10 cellular contexts compared by ENCODE assay signal in the genomic region with DNA sequence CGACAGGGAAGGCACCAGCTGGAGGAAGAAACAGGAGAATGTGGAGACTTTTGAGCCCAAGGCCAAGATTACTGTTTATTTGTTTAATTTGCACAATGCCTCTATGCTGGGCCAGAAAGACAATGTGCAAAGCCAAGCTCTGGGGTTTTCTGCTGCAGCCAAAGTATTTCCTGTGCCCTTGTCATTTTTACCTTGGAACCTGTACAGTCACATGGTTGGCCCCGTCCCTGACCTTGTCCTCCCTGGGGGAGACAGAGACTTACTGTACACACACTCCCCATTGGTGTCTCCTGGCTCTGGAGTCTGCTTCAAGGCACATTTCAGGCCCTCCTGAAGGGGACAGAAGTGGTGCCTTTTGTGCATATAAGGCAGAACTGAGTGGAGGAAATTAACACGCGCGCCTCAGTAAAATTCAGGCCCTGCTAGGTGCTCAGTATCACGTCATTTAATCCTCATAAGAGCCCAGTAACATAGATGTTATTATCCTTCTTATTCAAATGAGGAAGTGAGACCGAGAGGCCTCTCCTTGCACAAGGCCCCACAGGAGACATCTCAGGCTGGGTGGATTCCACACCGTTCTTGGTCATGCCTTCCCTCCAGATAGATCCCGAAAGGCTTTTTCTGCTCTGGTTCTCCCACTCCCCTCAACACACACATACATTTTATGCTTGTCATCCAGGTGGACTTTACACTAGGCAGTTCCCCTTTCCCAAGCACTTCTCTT. TPM values are rescaled to one million over a fixed set of nuclear protein-coding genes. Genes with fewer than 3 reads are reported as not detected.
A peak's percentile ranks its signal among the peaks of the same experiment; 100 is the strongest.
DNase-seq lines count a peak whose midpoint lies in the region; ATAC-seq and TF ChIP-seq lines count a peak whose summit lies in the region.
"Had no signal": no experiment of that assay in that cellular context is flagged by ENCODE, and none has a peak within 500 bp of the region (broad histone marks: within the 10 kb centered on the region; RNA-seq: fewer than 3 reads in every experiment).

No MANE protein-coding gene starts in this region.

- WGBS in gastroesophageal sphincter (ENCODE audit: low coverage in 1 of 2), 2 donors: 74 to 76% methylated on average over 3 to 6 of the region's 9 CpGs

- no peaks in the 10 kb centered on the region for H3K27me3 ChIP-seq in left ventricle myocardium inferior (ENCODE audit: low read depth)
- H3K27me3 ChIP-seq in upper lobe of right lung: no peaks in the 10 kb centered on the region
- H3K27me3 ChIP-seq in gastroesophageal sphincter: no peaks in the 10 kb centered on the region

- no peak for TF ChIP-seq POLR2A in gastroesophageal sphincter (IDR thresholded peaks at IDR 0.05)

- H3K36me3 ChIP-seq in left ventricle myocardium inferior: no peaks in the 10 kb centered on the region
- no peaks in the 10 kb centered on the region for H3K36me3 ChIP-seq in upper lobe of right lung
- no peaks in the 10 kb centered on the region for H3K36me3 ChIP-seq in gastroesophageal sphincter

- ATAC-seq in Right ventricle myocardium superior (ENCODE audit: poor library complexity) (peak; percentile 31), HG02938 (IDR thresholded peaks at IDR 0.05; ENCODE audit: unreplicated experiment) (peak; percentile 94), upper lobe of right lung (peak; percentile 60), gastroesophageal sphincter (no peak), left colon (no peak)
- ATAC-seq: A549 had no signal

- H3K4me1 ChIP-seq in left ventricle myocardium inferior (peaks cover 34% of the 10 kb centered on the region), upper lobe of right lung (no peaks in the 10 kb centered on the region), gastroesophageal sphincter (no peaks in the 10 kb centered on the region)
- H3K4me1 ChIP-seq: A549 had no signal

- no peak overlapping the region for H3K4me3 ChIP-seq in left ventricle myocardium inferior
- H3K4me3 ChIP-seq in upper lobe of right lung: no peak overlapping the region
- H3K4me3 ChIP-seq in gastroesophageal sphincter: no peak overlapping the region
- H3K4me3 ChIP-seq: A549 had no signal

- DNase-seq in Right ventricle myocardium superior: no peak
- DNase-seq in left ventricle myocardium inferior: no peak
- DNase-seq in NOMO-1 treated with DMSO at 0.1 percent for 48 hours (lab: John Stamatoyannopoulos, UW; ENCODE audit: unreplicated experiment): peak; percentile 82
- no peak for DNase-seq in upper lobe of right lung
- DNase-seq in stimulated activated naive CD4-positive, alpha-beta T cell (lab: John Stamatoyannopoulos, UW): no peak
- no peak for DNase-seq in left colon
- DNase-seq: activated CD4-positive, alpha-beta T cell treated with anti-CD3 and anti-CD28 coated beads for 1 hour had no signal

- H3K27ac ChIP-seq in left ventricle myocardium inferior (replicated peaks): no peak overlapping the region
- H3K27ac ChIP-seq in upper lobe of right lung: no peak overlapping the region
- H3K27ac ChIP-seq in gastroesophageal sphincter: no peak overlapping the region
- H3K27ac ChIP-seq: A549 had no signal

- no peak for TF ChIP-seq CTCF in left ventricle myocardium inferior (IDR thresholded peaks at IDR 0.05; ENCODE audit: borderline replicate concordance)
- TF ChIP-seq CTCF in upper lobe of right lung (IDR thresholded peaks at IDR 0.05): no peak
- TF ChIP-seq CTCF in gastroesophageal sphincter (IDR thresholded peaks at IDR 0.05): no peak

- H3K9me3 ChIP-seq in left ventricle myocardium inferior (replicated peaks): peaks cover 10% of the 10 kb centered on the region
- H3K9me3 ChIP-seq in upper lobe of right lung: no peaks in the 10 kb centered on the region
- no peaks in the 10 kb centered on the region for H3K9me3 ChIP-seq in gastroesophageal sphincter
- H3K9me3 ChIP-seq: A549 had no signal

- intact Hi-C loops in Right ventricle myocardium superior (cut with DNase I): no loop called here
- intact Hi-C loops in left ventricle myocardium inferior (cut with micrococcal nuclease): no loop called here
- intact Hi-C loops in upper lobe of right lung (cut with DNase I): no loop called here
- intact Hi-C loops in left colon (cut with DNase I, micrococcal nuclease): no loop called here

- no peak for TF ChIP-seq EP300 in gastroesophageal sphincter (IDR thresholded peaks at IDR 0.05)

RNA-seq across cellular contexts. Expression of a gene that starts 21.1 kb away (rescaled TPM):
- total RNA-seq in Right ventricle myocardium superior: 21.0 TPM
- total RNA-seq in left ventricle myocardium inferior: 14.2 TPM
- 35.3 TPM for total RNA-seq in upper lobe of right lung
- 10 to 100 TPM in 2 of 4 donors, 1 to 10 TPM in 2; 6.8 to 28.0 (median 9.5) TPM for total RNA-seq in gastroesophageal sphincter
- 10 to 100 TPM; 65.8 to 91.6 TPM for total RNA-seq in left colon

RNA-seq across cellular contexts. Expression of a gene that starts 36.9 kb away (rescaled TPM):
- total RNA-seq in Right ventricle myocardium superior (23.2 TPM), left ventricle myocardium inferior (22.6 TPM), upper lobe of right lung (58.6 TPM), gastroesophageal sphincter (10 to 100 TPM; 13.0 to 32.5 (median 17.9) TPM), left colon (10 to 100 TPM; 36.2 to 40.0 TPM)

Comparison
In these comparisons a context has a peak if more than half of its experiments do, and no peak if none do; other contexts are left out.
1. ATAC-seq: peak in Right ventricle myocardium superior (single experiment), HG02938 (single experiment) and upper lobe of right lung (single experiment); none in gastroesophageal sphincter (single experiment) and left colon (single experiment).